Comparison of ENCODE assay signal across 22 cellular contexts in genomic region chr17:67810464-67810863, GRCh38.
"Had no signal": no experiment of that assay in that cellular context is flagged by ENCODE, and none has a peak within 500 bp of the region (broad histone marks: within the 10 kb centered on the region; RNA-seq: fewer than 3 reads in every experiment).

No MANE protein-coding gene starts in this region.

- H3K4me3 Mint-ChIP-seq: dendritic cell treated with granulocyte-macrophage colony-stimulating factor and Interleukin-4, amounts not matched to agents 40 ng/mL and 50 ng/mL, for 4 days; effector memory CD8-positive, alpha-beta T cell; naive B cell; nephron; stimulated activated effector memory CD8-positive, alpha-beta T cell treated with anti-CD3 and anti-CD28 coated beads, Interleukin-12 subunit alpha, Interleukin-12 subunit beta, amount 100 ng/mL, for 72 hours; stimulated activated naive CD8-positive, alpha-beta T cell treated with anti-CD3 and anti-CD28 coated beads, Interleukin-15, Interleukin-2, amounts not matched to agents 100 ng/mL and 50 ng/mL, for 24 hours had no signal

- H3K4me1 Mint-ChIP-seq: nephron; stimulated activated effector memory CD8-positive, alpha-beta T cell treated with anti-CD3 and anti-CD28 coated beads, Interleukin-12 subunit alpha, Interleukin-12 subunit beta, amount 100 ng/mL, for 72 hours had no signal

- H3K36me3 ChIP-seq: heart left ventricle, pancreas, tibial nerve, upper lobe of right lung, vagina had no signal

- H3K27me3 ChIP-seq: heart left ventricle, pancreas, testis, tibial nerve, upper lobe of right lung, vagina had no signal

- ATAC-seq: effector memory CD8-positive, alpha-beta T cell; heart left ventricle; pancreas; right cardiac atrium; stimulated activated effector memory CD8-positive, alpha-beta T cell treated with anti-CD3 and anti-CD28 coated beads, Interleukin-12 subunit alpha, Interleukin-12 subunit beta, amount 100 ng/mL, for 72 hours; upper lobe of right lung had no signal

- H3K4me2 ChIP-seq: smooth muscle cell had no signal

- H3K4me3 ChIP-seq: heart left ventricle, pancreas, smooth muscle cell, testis, tibial nerve, upper lobe of right lung, vagina had no signal

- H3K27ac ChIP-seq: heart left ventricle, pancreas, testis, tibial nerve, upper lobe of right lung, vagina had no signal

- H3K9me3 ChIP-seq: heart left ventricle, pancreas, testis, tibial nerve, upper lobe of right lung, vagina had no signal

- FAIRE-seq: frontal cortex, pancreas had no signal

- H3K9me3 Mint-ChIP-seq: dendritic cell treated with granulocyte-macrophage colony-stimulating factor and Interleukin-4, amounts not matched to agents 40 ng/mL and 50 ng/mL, for 4 days; effector memory CD8-positive, alpha-beta T cell; naive B cell; nephron; stimulated activated effector memory CD8-positive, alpha-beta T cell treated with anti-CD3 and anti-CD28 coated beads, Interleukin-12 subunit alpha, Interleukin-12 subunit beta, amount 100 ng/mL, for 72 hours; stimulated activated naive CD8-positive, alpha-beta T cell treated with anti-CD3 and anti-CD28 coated beads, Interleukin-15, Interleukin-2, amounts not matched to agents 100 ng/mL and 50 ng/mL, for 24 hours had no signal

- H3K4me1 ChIP-seq: heart left ventricle, pancreas, tibial nerve, upper lobe of right lung, vagina had no signal

- H3K27ac Mint-ChIP-seq: dendritic cell treated with granulocyte-macrophage colony-stimulating factor and Interleukin-4, amounts not matched to agents 40 ng/mL and 50 ng/mL, for 4 days; effector memory CD8-positive, alpha-beta T cell; nephron; progenitor cell of endocrine pancreas; stimulated activated effector memory CD8-positive, alpha-beta T cell treated with anti-CD3 and anti-CD28 coated beads, Interleukin-12 subunit alpha, Interleukin-12 subunit beta, amount 100 ng/mL, for 72 hours; stimulated activated naive CD8-positive, alpha-beta T cell treated with anti-CD3 and anti-CD28 coated beads, Interleukin-15, Interleukin-2, amounts not matched to agents 100 ng/mL and 50 ng/mL, for 24 hours had no signal

- H3K36me3 Mint-ChIP-seq: naive B cell; stimulated activated effector memory CD8-positive, alpha-beta T cell treated with anti-CD3 and anti-CD28 coated beads, Interleukin-12 subunit alpha, Interleukin-12 subunit beta, amount 100 ng/mL, for 72 hours had no signal

- H3K27me3 Mint-ChIP-seq: dendritic cell treated with granulocyte-macrophage colony-stimulating factor and Interleukin-4, amounts not matched to agents 40 ng/mL and 50 ng/mL, for 4 days; naive B cell; progenitor cell of endocrine pancreas; stimulated activated naive CD8-positive, alpha-beta T cell treated with anti-CD3 and anti-CD28 coated beads, Interleukin-15, Interleukin-2, amounts not matched to agents 100 ng/mL and 50 ng/mL, for 24 hours had no signal

- DNase-seq: effector memory CD8-positive, alpha-beta T cell; erythroblast; heart left ventricle; hippocampal formation; mesendoderm; naive B cell; occipital lobe; pancreas; right cardiac atrium; stimulated activated CD4-positive, alpha-beta T cell treated with anti-CD3 and anti-CD28 coated beads, Interleukin-4, amount 100 ng/mL, for 1 hour; stimulated activated CD8-positive, alpha-beta memory T cell treated with anti-CD3 and anti-CD28 coated beads, Interleukin-4, amount 100 ng/mL, for 48 hours; testis; upper lobe of right lung had no signal
